1 cellular context compared by ENCODE assay signal in the genomic region with DNA sequence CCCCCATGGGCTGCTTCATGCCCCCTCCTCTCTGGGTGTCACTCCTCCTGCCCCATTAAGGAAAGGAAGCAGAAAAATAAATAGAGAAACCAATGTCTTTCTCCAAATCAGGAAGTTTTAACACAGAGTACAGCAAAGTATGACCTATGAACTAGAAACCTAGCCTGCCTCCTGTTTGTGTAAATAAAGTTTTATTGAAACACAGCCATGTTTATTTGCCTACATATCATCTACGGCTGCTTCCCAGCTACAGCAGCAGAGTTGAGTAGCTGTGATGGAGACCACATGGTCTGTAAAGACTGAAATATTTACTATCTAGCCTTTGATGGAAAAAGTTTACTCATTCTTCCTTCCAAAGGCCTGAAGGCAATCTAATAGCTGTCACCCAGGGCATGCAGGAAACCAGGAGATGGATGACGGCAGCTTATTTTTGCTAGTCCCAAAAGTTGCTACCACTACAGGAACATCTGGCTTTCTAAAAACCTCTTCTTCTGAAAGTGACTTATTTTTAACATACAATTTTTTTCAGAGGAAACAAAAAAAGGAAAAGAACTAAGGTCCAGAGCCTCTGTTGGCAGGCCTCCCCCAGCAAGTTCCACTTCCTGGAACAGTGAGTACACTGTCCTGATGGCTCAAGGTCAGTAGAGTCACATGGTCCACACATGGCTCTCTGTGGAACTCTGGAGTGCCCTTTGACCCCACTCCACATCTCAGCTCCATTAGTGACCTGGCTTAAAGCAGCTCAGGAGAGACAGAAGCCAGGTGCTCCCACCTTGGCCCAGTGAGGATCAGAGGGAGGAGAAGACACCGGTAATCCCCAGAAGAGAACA.
TF ChIP-seq lines count a peak whose summit lies in the region.

No MANE protein-coding gene starts in this region.

TF ChIP-seq in HepG2, 621 proteins besides CTCF, POLR2A, EP300 and RAD21 (continued from another document and continues in another):
- TF ChIP-seq, protein P1, sequence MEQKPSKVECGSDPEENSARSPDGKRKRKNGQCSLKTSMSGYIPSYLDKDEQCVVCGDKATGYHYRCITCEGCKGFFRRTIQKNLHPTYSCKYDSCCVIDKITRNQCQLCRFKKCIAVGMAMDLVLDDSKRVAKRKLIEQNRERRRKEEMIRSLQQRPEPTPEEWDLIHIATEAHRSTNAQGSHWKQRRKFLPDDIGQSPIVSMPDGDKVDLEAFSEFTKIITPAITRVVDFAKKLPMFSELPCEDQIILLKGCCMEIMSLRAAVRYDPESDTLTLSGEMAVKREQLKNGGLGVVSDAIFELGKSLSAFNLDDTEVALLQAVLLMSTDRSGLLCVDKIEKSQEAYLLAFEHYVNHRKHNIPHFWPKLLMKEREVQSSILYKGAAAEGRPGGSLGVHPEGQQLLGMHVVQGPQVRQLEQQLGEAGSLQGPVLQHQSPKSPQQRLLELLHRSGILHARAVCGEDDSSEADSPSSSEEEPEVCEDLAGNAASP (CRISPR knock-in tag; IDR thresholded peaks at IDR 0.05; ENCODE audit: borderline replicate concordance), result 0 out of 2 replicates have a peak, but pooled peaks have one; percentile 8
- TF ChIP-seq, protein P2, sequence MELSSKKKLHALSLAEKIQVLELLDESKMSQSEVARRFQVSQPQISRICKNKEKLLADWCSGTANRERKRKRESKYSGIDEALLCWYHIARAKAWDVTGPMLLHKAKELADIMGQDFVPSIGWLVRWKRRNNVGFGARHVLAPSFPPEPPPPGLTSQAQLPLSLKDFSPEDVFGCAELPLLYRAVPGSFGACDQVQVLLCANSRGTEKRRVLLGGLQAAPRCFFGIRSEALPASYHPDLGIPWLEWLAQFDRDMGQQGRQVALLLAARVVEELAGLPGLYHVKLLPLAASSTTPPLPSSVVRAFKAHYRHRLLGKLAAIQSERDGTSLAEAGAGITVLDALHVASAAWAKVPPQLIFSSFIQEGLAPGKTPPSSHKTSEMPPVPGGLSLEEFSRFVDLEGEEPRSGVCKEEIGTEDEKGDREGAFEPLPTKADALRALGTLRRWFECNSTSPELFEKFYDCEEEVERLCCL (CRISPR knock-in tag; IDR thresholded peaks at IDR 0.05; ENCODE audit: borderline replicate concordance), result no peak
- TF ChIP-seq, protein P3, sequence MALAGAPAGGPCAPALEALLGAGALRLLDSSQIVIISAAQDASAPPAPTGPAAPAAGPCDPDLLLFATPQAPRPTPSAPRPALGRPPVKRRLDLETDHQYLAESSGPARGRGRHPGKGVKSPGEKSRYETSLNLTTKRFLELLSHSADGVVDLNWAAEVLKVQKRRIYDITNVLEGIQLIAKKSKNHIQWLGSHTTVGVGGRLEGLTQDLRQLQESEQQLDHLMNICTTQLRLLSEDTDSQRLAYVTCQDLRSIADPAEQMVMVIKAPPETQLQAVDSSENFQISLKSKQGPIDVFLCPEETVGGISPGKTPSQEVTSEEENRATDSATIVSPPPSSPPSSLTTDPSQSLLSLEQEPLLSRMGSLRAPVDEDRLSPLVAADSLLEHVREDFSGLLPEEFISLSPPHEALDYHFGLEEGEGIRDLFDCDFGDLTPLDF (CRISPR knock-in tag; IDR thresholded peaks at IDR 0.05), result no peak
- TF ChIP-seq, protein P4, sequence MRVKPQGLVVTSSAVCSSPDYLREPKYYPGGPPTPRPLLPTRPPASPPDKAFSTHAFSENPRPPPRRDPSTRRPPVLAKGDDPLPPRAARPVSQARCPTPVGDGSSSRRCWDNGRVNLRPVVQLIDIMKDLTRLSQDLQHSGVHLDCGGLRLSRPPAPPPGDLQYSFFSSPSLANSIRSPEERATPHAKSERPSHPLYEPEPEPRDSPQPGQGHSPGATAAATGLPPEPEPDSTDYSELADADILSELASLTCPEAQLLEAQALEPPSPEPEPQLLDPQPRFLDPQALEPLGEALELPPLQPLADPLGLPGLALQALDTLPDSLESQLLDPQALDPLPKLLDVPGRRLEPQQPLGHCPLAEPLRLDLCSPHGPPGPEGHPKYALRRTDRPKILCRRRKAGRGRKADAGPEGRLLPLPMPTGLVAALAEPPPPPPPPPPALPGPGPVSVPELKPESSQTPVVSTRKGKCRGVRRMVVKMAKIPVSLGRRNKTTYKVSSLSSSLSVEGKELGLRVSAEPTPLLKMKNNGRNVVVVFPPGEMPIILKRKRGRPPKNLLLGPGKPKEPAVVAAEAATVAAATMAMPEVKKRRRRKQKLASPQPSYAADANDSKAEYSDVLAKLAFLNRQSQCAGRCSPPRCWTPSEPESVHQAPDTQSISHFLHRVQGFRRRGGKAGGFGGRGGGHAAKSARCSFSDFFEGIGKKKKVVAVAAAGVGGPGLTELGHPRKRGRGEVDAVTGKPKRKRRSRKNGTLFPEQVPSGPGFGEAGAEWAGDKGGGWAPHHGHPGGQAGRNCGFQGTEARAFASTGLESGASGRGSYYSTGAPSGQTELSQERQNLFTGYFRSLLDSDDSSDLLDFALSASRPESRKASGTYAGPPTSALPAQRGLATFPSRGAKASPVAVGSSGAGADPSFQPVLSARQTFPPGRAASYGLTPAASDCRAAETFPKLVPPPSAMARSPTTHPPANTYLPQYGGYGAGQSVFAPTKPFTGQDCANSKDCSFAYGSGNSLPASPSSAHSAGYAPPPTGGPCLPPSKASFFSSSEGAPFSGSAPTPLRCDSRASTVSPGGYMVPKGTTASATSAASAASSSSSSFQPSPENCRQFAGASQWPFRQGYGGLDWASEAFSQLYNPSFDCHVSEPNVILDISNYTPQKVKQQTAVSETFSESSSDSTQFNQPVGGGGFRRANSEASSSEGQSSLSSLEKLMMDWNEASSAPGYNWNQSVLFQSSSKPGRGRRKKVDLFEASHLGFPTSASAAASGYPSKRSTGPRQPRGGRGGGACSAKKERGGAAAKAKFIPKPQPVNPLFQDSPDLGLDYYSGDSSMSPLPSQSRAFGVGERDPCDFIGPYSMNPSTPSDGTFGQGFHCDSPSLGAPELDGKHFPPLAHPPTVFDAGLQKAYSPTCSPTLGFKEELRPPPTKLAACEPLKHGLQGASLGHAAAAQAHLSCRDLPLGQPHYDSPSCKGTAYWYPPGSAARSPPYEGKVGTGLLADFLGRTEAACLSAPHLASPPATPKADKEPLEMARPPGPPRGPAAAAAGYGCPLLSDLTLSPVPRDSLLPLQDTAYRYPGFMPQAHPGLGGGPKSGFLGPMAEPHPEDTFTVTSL (CRISPR knock-in tag; IDR thresholded peaks at IDR 0.05; ENCODE audit: borderline replicate concordance), result no peak
- TF ChIP-seq, protein P5, sequence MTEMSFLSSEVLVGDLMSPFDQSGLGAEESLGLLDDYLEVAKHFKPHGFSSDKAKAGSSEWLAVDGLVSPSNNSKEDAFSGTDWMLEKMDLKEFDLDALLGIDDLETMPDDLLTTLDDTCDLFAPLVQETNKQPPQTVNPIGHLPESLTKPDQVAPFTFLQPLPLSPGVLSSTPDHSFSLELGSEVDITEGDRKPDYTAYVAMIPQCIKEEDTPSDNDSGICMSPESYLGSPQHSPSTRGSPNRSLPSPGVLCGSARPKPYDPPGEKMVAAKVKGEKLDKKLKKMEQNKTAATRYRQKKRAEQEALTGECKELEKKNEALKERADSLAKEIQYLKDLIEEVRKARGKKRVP (CRISPR knock-in tag; IDR thresholded peaks at IDR 0.05), result no peak
- TF ChIP-seq, protein P6, sequence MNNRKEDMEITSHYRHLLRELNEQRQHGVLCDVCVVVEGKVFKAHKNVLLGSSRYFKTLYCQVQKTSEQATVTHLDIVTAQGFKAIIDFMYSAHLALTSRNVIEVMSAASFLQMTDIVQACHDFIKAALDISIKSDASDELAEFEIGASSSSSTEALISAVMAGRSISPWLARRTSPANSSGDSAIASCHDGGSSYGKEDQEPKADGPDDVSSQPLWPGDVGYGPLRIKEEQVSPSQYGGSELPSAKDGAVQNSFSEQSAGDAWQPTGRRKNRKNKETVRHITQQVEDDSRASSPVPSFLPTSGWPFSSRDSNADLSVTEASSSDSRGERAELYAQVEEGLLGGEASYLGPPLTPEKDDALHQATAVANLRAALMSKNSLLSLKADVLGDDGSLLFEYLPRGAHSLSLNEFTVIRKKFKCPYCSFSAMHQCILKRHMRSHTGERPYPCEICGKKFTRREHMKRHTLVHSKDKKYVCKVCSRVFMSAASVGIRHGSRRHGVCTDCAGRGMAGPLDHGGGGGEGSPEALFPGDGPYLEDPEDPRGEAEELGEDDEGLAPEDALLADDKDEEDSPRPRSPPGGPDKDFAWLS (CRISPR knock-in tag; IDR thresholded peaks at IDR 0.05; ENCODE audit: borderline replicate concordance), result no peak
- TF ChIP-seq DNMT1 (CRISPR knock-in tag; IDR thresholded peaks at IDR 0.05), result no peak
- peak; percentile 49 for TF ChIP-seq HNF4G (IDR thresholded peaks at IDR 0.05; ENCODE audit: borderline replicate concordance, low read depth, low read length)
- peak; percentile 32; the same call in 1 of the 2 replicates for TF ChIP-seq HNF4G (CRISPR knock-in tag; IDR thresholded peaks at IDR 0.05; ENCODE audit: borderline replicate concordance, low read depth)
- no peak for TF ChIP-seq ARNT2 (CRISPR knock-in tag; IDR thresholded peaks at IDR 0.05; ENCODE audit: low read depth)
- TF ChIP-seq, protein P7, sequence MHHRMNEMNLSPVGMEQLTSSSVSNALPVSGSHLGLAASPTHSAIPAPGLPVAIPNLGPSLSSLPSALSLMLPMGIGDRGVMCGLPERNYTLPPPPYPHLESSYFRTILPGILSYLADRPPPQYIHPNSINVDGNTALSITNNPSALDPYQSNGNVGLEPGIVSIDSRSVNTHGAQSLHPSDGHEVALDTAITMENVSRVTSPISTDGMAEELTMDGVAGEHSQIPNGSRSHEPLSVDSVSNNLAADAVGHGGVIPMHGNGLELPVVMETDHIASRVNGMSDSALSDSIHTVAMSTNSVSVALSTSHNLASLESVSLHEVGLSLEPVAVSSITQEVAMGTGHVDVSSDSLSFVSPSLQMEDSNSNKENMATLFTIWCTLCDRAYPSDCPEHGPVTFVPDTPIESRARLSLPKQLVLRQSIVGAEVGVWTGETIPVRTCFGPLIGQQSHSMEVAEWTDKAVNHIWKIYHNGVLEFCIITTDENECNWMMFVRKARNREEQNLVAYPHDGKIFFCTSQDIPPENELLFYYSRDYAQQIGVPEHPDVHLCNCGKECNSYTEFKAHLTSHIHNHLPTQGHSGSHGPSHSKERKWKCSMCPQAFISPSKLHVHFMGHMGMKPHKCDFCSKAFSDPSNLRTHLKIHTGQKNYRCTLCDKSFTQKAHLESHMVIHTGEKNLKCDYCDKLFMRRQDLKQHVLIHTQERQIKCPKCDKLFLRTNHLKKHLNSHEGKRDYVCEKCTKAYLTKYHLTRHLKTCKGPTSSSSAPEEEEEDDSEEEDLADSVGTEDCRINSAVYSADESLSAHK (CRISPR knock-in tag; IDR thresholded peaks at IDR 0.05; ENCODE audit: borderline replicate concordance), result no peak
- no peak for TF ChIP-seq PTBP1 (IDR thresholded peaks at IDR 0.05; ENCODE audit: low read depth, low read length, poor library complexity, severe bottlenecking)
- peak; percentile 56 for TF ChIP-seq PHF20 (CRISPR knock-in tag; IDR thresholded peaks at IDR 0.05)
- TF ChIP-seq, protein P8, sequence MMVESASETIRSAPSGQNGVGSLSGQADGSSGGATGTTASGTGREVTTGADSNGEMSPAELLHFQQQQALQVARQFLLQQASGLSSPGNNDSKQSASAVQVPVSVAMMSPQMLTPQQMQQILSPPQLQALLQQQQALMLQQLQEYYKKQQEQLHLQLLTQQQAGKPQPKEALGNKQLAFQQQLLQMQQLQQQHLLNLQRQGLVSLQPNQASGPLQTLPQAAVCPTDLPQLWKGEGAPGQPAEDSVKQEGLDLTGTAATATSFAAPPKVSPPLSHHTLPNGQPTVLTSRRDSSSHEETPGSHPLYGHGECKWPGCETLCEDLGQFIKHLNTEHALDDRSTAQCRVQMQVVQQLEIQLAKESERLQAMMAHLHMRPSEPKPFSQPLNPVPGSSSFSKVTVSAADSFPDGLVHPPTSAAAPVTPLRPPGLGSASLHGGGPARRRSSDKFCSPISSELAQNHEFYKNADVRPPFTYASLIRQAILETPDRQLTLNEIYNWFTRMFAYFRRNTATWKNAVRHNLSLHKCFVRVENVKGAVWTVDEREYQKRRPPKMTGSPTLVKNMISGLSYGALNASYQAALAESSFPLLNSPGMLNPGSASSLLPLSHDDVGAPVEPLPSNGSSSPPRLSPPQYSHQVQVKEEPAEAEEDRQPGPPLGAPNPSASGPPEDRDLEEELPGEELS (CRISPR knock-in tag; IDR thresholded peaks at IDR 0.05), result no peak
- TF ChIP-seq ZMYM4 (CRISPR knock-in tag; IDR thresholded peaks at IDR 0.05), result peak; percentile 58
- TF ChIP-seq HDAC2 (CRISPR knock-in tag; IDR thresholded peaks at IDR 0.05), result no peak
- TF ChIP-seq, protein P9, sequence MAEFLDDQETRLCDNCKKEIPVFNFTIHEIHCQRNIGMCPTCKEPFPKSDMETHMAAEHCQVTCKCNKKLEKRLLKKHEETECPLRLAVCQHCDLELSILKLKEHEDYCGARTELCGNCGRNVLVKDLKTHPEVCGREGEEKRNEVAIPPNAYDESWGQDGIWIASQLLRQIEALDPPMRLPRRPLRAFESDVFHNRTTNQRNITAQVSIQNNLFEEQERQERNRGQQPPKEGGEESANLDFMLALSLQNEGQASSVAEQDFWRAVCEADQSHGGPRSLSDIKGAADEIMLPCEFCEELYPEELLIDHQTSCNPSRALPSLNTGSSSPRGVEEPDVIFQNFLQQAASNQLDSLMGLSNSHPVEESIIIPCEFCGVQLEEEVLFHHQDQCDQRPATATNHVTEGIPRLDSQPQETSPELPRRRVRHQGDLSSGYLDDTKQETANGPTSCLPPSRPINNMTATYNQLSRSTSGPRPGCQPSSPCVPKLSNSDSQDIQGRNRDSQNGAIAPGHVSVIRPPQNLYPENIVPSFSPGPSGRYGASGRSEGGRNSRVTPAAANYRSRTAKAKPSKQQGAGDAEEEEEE (CRISPR knock-in tag; IDR thresholded peaks at IDR 0.05; ENCODE audit: borderline replicate concordance), result no peak
- TF ChIP-seq, protein P10, sequence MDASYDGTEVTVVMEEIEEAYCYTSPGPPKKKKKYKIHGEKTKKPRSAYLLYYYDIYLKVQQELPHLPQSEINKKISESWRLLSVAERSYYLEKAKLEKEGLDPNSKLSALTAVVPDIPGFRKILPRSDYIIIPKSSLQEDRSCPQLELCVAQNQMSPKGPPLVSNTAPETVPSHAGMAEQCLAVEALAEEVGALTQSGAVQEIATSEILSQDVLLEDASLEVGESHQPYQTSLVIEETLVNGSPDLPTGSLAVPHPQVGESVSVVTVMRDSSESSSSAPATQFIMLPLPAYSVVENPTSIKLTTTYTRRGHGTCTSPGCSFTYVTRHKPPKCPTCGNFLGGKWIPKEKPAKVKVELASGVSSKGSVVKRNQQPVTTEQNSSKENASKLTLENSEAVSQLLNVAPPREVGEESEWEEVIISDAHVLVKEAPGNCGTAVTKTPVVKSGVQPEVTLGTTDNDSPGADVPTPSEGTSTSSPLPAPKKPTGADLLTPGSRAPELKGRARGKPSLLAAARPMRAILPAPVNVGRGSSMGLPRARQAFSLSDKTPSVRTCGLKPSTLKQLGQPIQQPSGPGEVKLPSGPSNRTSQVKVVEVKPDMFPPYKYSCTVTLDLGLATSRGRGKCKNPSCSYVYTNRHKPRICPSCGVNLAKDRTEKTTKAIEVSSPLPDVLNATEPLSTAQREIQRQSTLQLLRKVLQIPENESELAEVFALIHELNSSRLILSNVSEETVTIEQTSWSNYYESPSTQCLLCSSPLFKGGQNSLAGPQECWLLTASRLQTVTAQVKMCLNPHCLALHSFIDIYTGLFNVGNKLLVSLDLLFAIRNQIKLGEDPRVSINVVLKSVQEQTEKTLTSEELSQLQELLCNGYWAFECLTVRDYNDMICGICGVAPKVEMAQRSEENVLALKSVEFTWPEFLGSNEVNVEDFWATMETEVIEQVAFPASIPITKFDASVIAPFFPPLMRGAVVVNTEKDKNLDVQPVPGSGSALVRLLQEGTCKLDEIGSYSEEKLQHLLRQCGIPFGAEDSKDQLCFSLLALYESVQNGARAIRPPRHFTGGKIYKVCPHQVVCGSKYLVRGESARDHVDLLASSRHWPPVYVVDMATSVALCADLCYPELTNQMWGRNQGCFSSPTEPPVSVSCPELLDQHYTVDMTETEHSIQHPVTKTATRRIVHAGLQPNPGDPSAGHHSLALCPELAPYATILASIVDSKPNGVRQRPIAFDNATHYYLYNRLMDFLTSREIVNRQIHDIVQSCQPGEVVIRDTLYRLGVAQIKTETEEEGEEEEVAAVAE (CRISPR knock-in tag; IDR thresholded peaks at IDR 0.05; ENCODE audit: borderline replicate concordance), result peak; percentile 69; the same call in 1 of the 2 replicates
- peak; percentile 58; the same call in 1 of the 2 replicates for TF ChIP-seq NCOR1 (IDR thresholded peaks at IDR 0.05; ENCODE audit: borderline replicate concordance, low read length)
